ENCODE assay signal across 22 cellular contexts in genomic region chr7:147188485-147188884, GRCh38.
"Had no signal": no experiment of that assay in that cellular context is flagged by ENCODE, and none has a peak within 500 bp of the region (broad histone marks: within the 10 kb centered on the region; RNA-seq: fewer than 3 reads in every experiment).

No MANE protein-coding gene starts in this region.

- ATAC-seq: foreskin keratinocyte, gastroesophageal sphincter, heart left ventricle, left colon, left lobe of liver, left ventricle myocardium superior, mucosa of descending colon had no signal

- DNase-seq: dermis blood vessel endothelial cell; dorsolateral prefrontal cortex; effector CD4-positive, alpha-beta T cell; effector memory CD4-positive, alpha-beta T cell; foreskin keratinocyte; heart left ventricle; hypothalamus; immature natural killer cell; islet precursor cell; kidney; kidney glomerular epithelial cell; left colon; left ventricle myocardium superior; lower lobe of right lung; mesenchymal stem cell; mucosa of descending colon; naive B cell had no signal

- H3K36me3 ChIP-seq: esophagus muscularis mucosa, gastroesophageal sphincter, heart left ventricle, lower lobe of right lung had no signal

- H3K27me3 ChIP-seq: dorsolateral prefrontal cortex, esophagus muscularis mucosa, foreskin keratinocyte, gastroesophageal sphincter, heart left ventricle, hepatocyte had no signal

- H3K27ac ChIP-seq: coronary artery, dorsolateral prefrontal cortex, esophagus muscularis mucosa, foreskin keratinocyte, gastroesophageal sphincter, heart left ventricle, hepatocyte, lower lobe of right lung had no signal

- H3K4me3 ChIP-seq: coronary artery, dorsolateral prefrontal cortex, esophagus muscularis mucosa, gastroesophageal sphincter, heart left ventricle, hepatocyte, lower lobe of right lung, mucosa of descending colon had no signal

- H2AFZ ChIP-seq: hepatocyte had no signal

- H3K9me3 ChIP-seq: esophagus muscularis mucosa, gastroesophageal sphincter, lower lobe of right lung had no signal

- H3K79me2 ChIP-seq: hepatocyte had no signal

- H3K4me2 ChIP-seq: hepatocyte had no signal

- H3K4me1 ChIP-seq: foreskin keratinocyte, heart left ventricle, lower lobe of right lung had no signal
